In genomic region chr2:43707255-43707654, GRCh38 we compare ENCODE assay signal across 11 cellular contexts. TPM values are rescaled to one million over a fixed set of nuclear protein-coding genes. Genes with fewer than 3 reads are reported as not detected.
DNase-seq lines count a peak whose midpoint lies in the region; ATAC-seq and TF ChIP-seq lines count a peak whose summit lies in the region.
"Had no signal": no experiment of that assay in that cellular context is flagged by ENCODE, and none has a peak within 500 bp of the region (broad histone marks: within the 10 kb centered on the region; RNA-seq: fewer than 3 reads in every experiment).

No MANE protein-coding gene starts in this region.

- ATAC-seq in PC-3: peak; percentile 94
- no peak for ATAC-seq in GM21360 (IDR thresholded peaks at IDR 0.05; ENCODE audit: unreplicated experiment)
- ATAC-seq in T-cell (replicated peaks in 1 of 4): no peak
- ATAC-seq: Panc1 had no signal

- H3K9me3 Mint-ChIP-seq in T-cell: no peaks in the 10 kb centered on the region
- H3K9me3 Mint-ChIP-seq: dendritic cell treated with granulocyte-macrophage colony-stimulating factor and Interleukin-4, amounts not matched to agents 40 ng/mL and 50 ng/mL, for 4 days had no signal

- intact Hi-C loops in PC-3 (cut with micrococcal nuclease) (loop anchor here (2.0 kb wide), 3 partner anchors 52 to 90 kb away; no protein-coding TSS in a partner anchor), posterior vena cava (cut with DNase I) (no loop called here)

- peaks cover 4 to 7% of the 10 kb centered on the region in 2 donors for H3K27me3 Mint-ChIP-seq in T-cell

- no peaks in the 10 kb centered on the region for H3K4me1 Mint-ChIP-seq in T-cell

- peak overlapping the region; percentile 65 for H3K9ac ChIP-seq in PC-3 (ENCODE audit: low read length)

- DNase-seq in AG20443 (ENCODE audit: low spot score) (peak; percentile 92), PC-3 (peak; percentile 86), fibroblast of the aortic adventitia (ENCODE audit: low read depth) (peak; percentile 73), posterior vena cava (ENCODE audit: low spot score) (peak; percentile 89), T-cell (no peak), GM20000 (ENCODE audit: low spot score) (no peak)
- DNase-seq in effector CD4-positive, alpha-beta T cell: no peak
- DNase-seq: COR-L47 had no signal

- H2AFZ ChIP-seq in PC-3 (ENCODE audit: low read length): peak overlapping the region; percentile 40

- H3K4me2 ChIP-seq in PC-3 (ENCODE audit: low read length): peak overlapping the region; percentile 52

- H3K36me3 ChIP-seq in PC-3 (ENCODE audit: low read depth, low read length): no peaks in the 10 kb centered on the region

- TF ChIP-seq CTCF in PC-3 (conservative IDR thresholded peaks at IDR 0.05; ENCODE audit: low read depth, low read length) (no peak), fibroblast of the aortic adventitia (IDR thresholded peaks at IDR 0.05; ENCODE audit: insufficient read depth, low read length) (no peak), GM20000 (IDR thresholded peaks at IDR 0.05; ENCODE audit: extremely low read depth, missing control alignments) (no peak)

- H3K4me3 ChIP-seq in PC-3 (ENCODE audit: low read length) (no peak overlapping the region), fibroblast of the aortic adventitia (ENCODE audit: low read depth, low read length) (no peak overlapping the region)

- CTCF ChIA-PET in PC-3 (lab: Charles Lee) (interaction anchor here (0.5 kb wide), 1 partner anchor 72 kb away, joined by 7 read pairs; no protein-coding TSS in a partner anchor), T-cell (lab: Charles Lee) (no interaction called here)

- H4K20me1 ChIP-seq in PC-3 (ENCODE audit: low read length): no peaks in the 10 kb centered on the region

- H3K4me1 ChIP-seq in PC-3 (ENCODE audit: insufficient read depth, low read length): peaks cover 37% of the 10 kb centered on the region

- peak overlapping the region; percentile 87 for H3K27ac ChIP-seq in PC-3 (ENCODE audit: low read length)

- peaks cover 2% of the 10 kb centered on the region for H3K36me3 Mint-ChIP-seq in T-cell

- H3K27me3 ChIP-seq in PC-3 (ENCODE audit: low read length): no peaks in the 10 kb centered on the region

- H3K9me2 ChIP-seq in PC-3 (replicated peaks; ENCODE audit: low read length): no peaks in the 10 kb centered on the region

- POLR2A ChIA-PET in PC-3 (lab: Charles Lee; ENCODE audit: unreplicated experiment): interaction anchor here (0.6 kb wide), 1 partner anchor 46 kb away, joined by 5 read pairs; no protein-coding TSS in a partner anchor
- POLR2A ChIA-PET in T-cell (lab: Charles Lee): no interaction called here

- no peak overlapping the region for H3K4me3 Mint-ChIP-seq in T-cell
- H3K4me3 Mint-ChIP-seq: dendritic cell treated with granulocyte-macrophage colony-stimulating factor and Interleukin-4, amounts not matched to agents 40 ng/mL and 50 ng/mL, for 4 days had no signal

- no peak overlapping the region for H3K27ac Mint-ChIP-seq in T-cell
- H3K27ac Mint-ChIP-seq: dendritic cell treated with granulocyte-macrophage colony-stimulating factor and Interleukin-4, amounts not matched to agents 40 ng/mL and 50 ng/mL, for 4 days had no signal

- H3K9me3 ChIP-seq in PC-3 (ENCODE audit: low read length): no peaks in the 10 kb centered on the region

- peaks cover 5% of the 10 kb centered on the region for H3F3A ChIP-seq in PC-3 (ENCODE audit: low read length, unreplicated experiment)

- no TSS peak for BruUV-seq in PC-3 (replicated peaks; lab: Mats Ljungman, UMichigan)

- no peaks in the 10 kb centered on the region for H3K79me2 ChIP-seq in PC-3 (ENCODE audit: low read length)

RNA-seq across cellular contexts. Expression of gene C1GALT1C1L, which starts 31.0 kb away (rescaled TPM):
- not detected in 2 replicates for total RNA-seq in PC-3 (2014; rRNA removed)
- 0.16 and 0.36 TPM in 2 replicates for total RNA-seq in fibroblast of the aortic adventitia (ENCODE audit: low replicate concordance)
- 1 to 10 TPM; 1.3 to 1.4 TPM for total RNA-seq in posterior vena cava
- not detected for total RNA-seq in T-cell

Comparison
In these comparisons a context has a peak if more than half of its experiments do, and no peak if none do; other contexts are left out.
1. DNase-seq: peak in AG20443 (single experiment), PC-3 (single experiment), fibroblast of the aortic adventitia (single experiment) and posterior vena cava (single experiment); none in effector CD4-positive, alpha-beta T cell (single experiment), T-cell (0 of 34) and GM20000 (single experiment).